11 cellular contexts compared by ENCODE assay signal in the genomic region with DNA sequence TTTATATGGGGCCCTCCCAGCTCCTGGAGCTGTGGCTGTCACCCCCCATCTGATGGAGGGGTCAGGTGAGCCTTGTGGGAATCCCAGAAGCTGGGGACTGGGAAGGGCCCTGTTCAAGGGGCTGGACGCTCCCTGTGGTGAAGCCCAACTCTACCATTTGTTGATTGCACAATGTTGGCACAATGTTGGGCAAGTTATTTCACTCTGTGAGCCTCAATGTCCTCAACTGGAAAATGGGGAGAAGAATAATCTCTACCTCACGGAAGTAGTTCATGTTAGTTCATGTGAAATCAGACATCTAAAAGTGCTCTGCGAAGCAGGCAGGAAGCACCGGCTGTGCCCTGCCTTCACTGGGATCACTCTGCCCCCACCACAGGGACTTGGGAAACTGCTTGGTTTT. TPM values are rescaled to one million over a fixed set of nuclear protein-coding genes. Genes with fewer than 3 reads are reported as not detected.
DNase-seq lines count a peak whose midpoint lies in the region; ATAC-seq, FAIRE-seq and TF ChIP-seq lines count a peak whose summit lies in the region.
"Had no signal": no experiment of that assay in that cellular context is flagged by ENCODE, and none has a peak within 500 bp of the region (broad histone marks: within the 10 kb centered on the region; RNA-seq: fewer than 3 reads in every experiment).

No MANE protein-coding gene starts in this region.

- H4K20me1 ChIP-seq in K562 (replicated peaks; ENCODE audit: control insufficient read depth, insufficient read depth, low read length), result peaks cover 27% of the 10 kb centered on the region

- no peaks in the 10 kb centered on the region for H3K9me1 ChIP-seq in K562 (ENCODE audit: control insufficient read depth, insufficient read depth, low read length)

- peak overlapping the region; percentile 11 for H3K27ac Mint-ChIP-seq in stimulated activated naive CD8-positive, alpha-beta T cell treated with anti-CD3 and anti-CD28 coated beads, Interleukin-15, Interleukin-2, amounts not matched to agents 100 ng/mL and 50 ng/mL, for 24 hours
- H3K27ac Mint-ChIP-seq in nephron, result peak overlapping the region in 1 of 3 experiments; percentile 41

- no peak overlapping the region for H3K4me3 ChIP-seq in K562

- POLR2A ChIA-PET in K562 (lab: Yijun Ruan, JAX), result interaction anchor here (0.6 kb wide), 1 partner anchor 509 kb away, joined by 3 read pairs; no protein-coding TSS in a partner anchor

- in situ Hi-C loops in K562 (cut with MboI), result no loop called here
- in situ Hi-C loops in GM13977 (cut with MboI; ENCODE audit: low pct_unique_long_range_greater_than_20kb, low sequenced_read_pairs, unreplicated experiment), result no loop called here

- DNase-seq in stimulated activated naive CD8-positive, alpha-beta T cell treated with anti-CD3 and anti-CD28 coated beads, Interleukin-15, Interleukin-2, amounts not matched to agents 100 U/mL and 50 U/mL, for 24 hours, result no peak
- no peak for DNase-seq in K562 (ENCODE audit: extremely low read depth in 1 of 4, low spot score in 3 of 4)
- DNase-seq in GM13977 (ENCODE audit: low spot score), result no peak
- DNase-seq in NCI-H510A treated with DMSO at 0.1 percent for 48 hours (lab: John Stamatoyannopoulos, UW), result no peak
- DNase-seq in NCI-H2107 treated with DMSO at 0.1 percent for 48 hours (lab: John Stamatoyannopoulos, UW; ENCODE audit: unreplicated experiment), result no peak
- no peak for DNase-seq in SW 1271 (lab: John Stamatoyannopoulos, UW)
- DNase-seq: NCI-H1436 treated with DMSO at 0.1 percent for 48 hours had no signal

- CTCF ChIA-PET in K562 (lab: Yijun Ruan, JAX; ENCODE audit: low intra/inter-chr PET ratio), result no interaction called here

- no peaks in the 10 kb centered on the region for H3K27me3 Mint-ChIP-seq in stimulated activated naive CD8-positive, alpha-beta T cell treated with anti-CD3 and anti-CD28 coated beads, Interleukin-15, Interleukin-2, amounts not matched to agents 100 ng/mL and 50 ng/mL, for 24 hours
- H3K27me3 Mint-ChIP-seq in nephron (ENCODE audit: low read depth), result peaks cover 7% of the 10 kb centered on the region

- H3K9ac ChIP-seq in K562 (ENCODE audit: insufficient read depth in 1 of 2, low read depth in 2 of 2, low read length in 2 of 2), result peak overlapping the region in 1 of 2 experiments; percentile 82; a peak in 1 of 4 replicates

- intact Hi-C loops in K562 (cut with micrococcal nuclease), result no loop called here

- FAIRE-seq in K562 (lab: Jason Lieb, UNC), result no peak

- H3K9me3 ChIP-seq in K562 (replicated peaks; ENCODE audit: control insufficient read depth, insufficient read depth, low read depth, low read length), result no peaks in the 10 kb centered on the region
- H3K9me3 ChIP-seq: thoracic aorta had no signal

- no peak for TF ChIP-seq POLR2A in K562 (conservative IDR thresholded peaks at IDR 0.05)

- H3K36me3 ChIP-seq in K562 (ENCODE audit: control insufficient read depth, insufficient read depth, low read length), result no peaks in the 10 kb centered on the region
- H3K36me3 ChIP-seq: thoracic aorta had no signal

- TF ChIP-seq RAD21 in K562 (CRISPR knock-in tag; conservative IDR thresholded peaks at IDR 0.05 in 1 of 2, IDR thresholded peaks at IDR 0.05 in 1 of 2), result no peak

- no peaks in the 10 kb centered on the region for H3K36me3 Mint-ChIP-seq in stimulated activated naive CD8-positive, alpha-beta T cell treated with anti-CD3 and anti-CD28 coated beads, Interleukin-15, Interleukin-2, amounts not matched to agents 100 ng/mL and 50 ng/mL, for 24 hours (ENCODE audit: low read depth)
- H3K36me3 Mint-ChIP-seq in nephron (ENCODE audit: low read depth), result peaks cover 4% of the 10 kb centered on the region

- WGBS in K562 (ENCODE audit: insufficient coverage, low coverage, missing lambda C conversion rate), result 52% methylated on average over 4 of the region's 4 CpGs

- H3K4me1 Mint-ChIP-seq in stimulated activated naive CD8-positive, alpha-beta T cell treated with anti-CD3 and anti-CD28 coated beads, Interleukin-15, Interleukin-2, amounts not matched to agents 100 ng/mL and 50 ng/mL, for 24 hours (ENCODE audit: low read depth), result peaks cover 25% of the 10 kb centered on the region
- peaks cover 43% of the 10 kb centered on the region for H3K4me1 Mint-ChIP-seq in nephron

- BruUV-seq in K562 (replicated peaks; lab: Mats Ljungman, UMichigan), result no TSS peak

- H3K27me3 ChIP-seq in K562 (ENCODE audit: control insufficient read depth in 2 of 2, insufficient read depth in 2 of 2, low read length in 2 of 2), result no peaks in the 10 kb centered on the region

- H3K4me2 ChIP-seq in K562 (ENCODE audit: insufficient read depth, low read length), result peak overlapping the region; percentile 58; the same call in 1 of the 2 replicates

- no peaks in the 10 kb centered on the region for H3K9me3 Mint-ChIP-seq in stimulated activated naive CD8-positive, alpha-beta T cell treated with anti-CD3 and anti-CD28 coated beads, Interleukin-15, Interleukin-2, amounts not matched to agents 100 ng/mL and 50 ng/mL, for 24 hours
- H3K9me3 Mint-ChIP-seq in nephron, result no peaks in the 10 kb centered on the region
- H3K9me3 Mint-ChIP-seq: activated CD4-positive, alpha-beta memory T cell treated with anti-CD3 and anti-CD28 coated beads, Interleukin-2, amount 10 ng/mL, durations not matched to agents 7 days and 5 days had no signal

- TF ChIP-seq CTCF in K562 (IDR thresholded peaks at IDR 0.05 in 2 of 3, conservative IDR thresholded peaks at IDR 0.05 in 1 of 3; ENCODE audit: insufficient read depth in 2 of 3, low read depth in 1 of 3, low read length in 3 of 3) (no peak), nephron (IDR thresholded peaks at IDR 0.05; ENCODE audit: unreplicated experiment in 3 of 3) (no peak), GM13977 (IDR thresholded peaks at IDR 0.05; ENCODE audit: extremely low read depth, insufficient read depth, missing control alignments) (no peak)

- H3K4me3 Mint-ChIP-seq in stimulated activated naive CD8-positive, alpha-beta T cell treated with anti-CD3 and anti-CD28 coated beads, Interleukin-15, Interleukin-2, amounts not matched to agents 100 ng/mL and 50 ng/mL, for 24 hours, result no peak overlapping the region
- H3K4me3 Mint-ChIP-seq in nephron, result peak overlapping the region; percentile 64 to 78 (median 72)

- no peak for TF ChIP-seq EP300 in K562 (IDR thresholded peaks at IDR 0.05; ENCODE audit: low read length)

- no peak overlapping the region for H2AFZ ChIP-seq in K562 (ENCODE audit: low read depth, low read length)

- H3K27ac ChIP-seq in K562 (ENCODE audit: extremely low read depth, low read depth, low read length), result peak overlapping the region; percentile 30; the same call in 1 of the 3 replicates
- H3K27ac ChIP-seq: thoracic aorta had no signal

- ATAC-seq in stimulated activated naive CD8-positive, alpha-beta T cell treated with anti-CD3 and anti-CD28 coated beads, Interleukin-15, Interleukin-2, amounts not matched to agents 100 U/mL and 50 U/mL, for 24 hours, result no peak
- no peak for ATAC-seq in K562

- peaks cover 3 to 55% of the 10 kb centered on the region in 2 experiments; a peak in 4 of 5 replicates for H3K4me1 ChIP-seq in K562 (replicated peaks in 1 of 2; ENCODE audit: control insufficient read depth in 2 of 2, insufficient read depth in 2 of 2, low read length in 2 of 2)

- H3K79me2 ChIP-seq in K562 (ENCODE audit: control insufficient read depth, insufficient read depth, low read length), result peaks cover 24% of the 10 kb centered on the region

TF ChIP-seq in K562, 482 proteins besides CTCF, POLR2A, EP300 and RAD21 (continues in another document):
- TF ChIP-seq RBM25 (IDR thresholded peaks at IDR 0.05; ENCODE audit: low read depth, low read length, severe bottlenecking), result peak; percentile 32

RNA-seq across cellular contexts. Expression of gene PRR5, which starts 0.8 kb away (rescaled TPM):
- total RNA-seq in K562 (2011; cell fraction: chromatin; rRNA removed; ENCODE audit: low replicate concordance), result 27.6 and 71.3 TPM in 2 replicates
- 52.4 and 59.9 TPM in 2 replicates for total RNA-seq in K562 (2011; cell fraction: nucleolus; rRNA removed)
- 38.4 and 39.2 TPM in 2 replicates for total RNA-seq in K562 (2011; cell fraction: nucleoplasm; rRNA removed)
- total RNA-seq in K562 (2014; rRNA removed), result 13.3 and 18.4 TPM in 2 replicates
- total RNA-seq in K562 (2014; rRNA removed; fragmentation: Illumina TruSeq; extraction: Trizol), result 3.1 and 4.6 TPM in 2 replicates
- total RNA-seq in K562 (2015; rRNA removed; fragmentation: Illumina TruSeq; extraction: Trizol), result 7.5 and 9.5 TPM in 2 replicates
- total RNA-seq in K562 (2021), result 21.0 and 26.2 TPM in 2 replicates
- polyA plus RNA-seq in K562 (2011; rRNA removed), result 10.1 and 14.5 TPM in 2 replicates
- polyA plus RNA-seq in K562 (2011; cell fraction: cytosol; rRNA removed), result 14.2 and 35.6 TPM in 2 replicates
- 22.8 and 38.7 TPM in 2 replicates for polyA plus RNA-seq in K562 (2011; cell fraction: nucleus; rRNA removed)
- polyA plus RNA-seq in K562 (2012), result 10.9 and 11.6 TPM in 2 replicates
- 6.6 and 9.5 TPM in 2 replicates for polyA plus RNA-seq in K562 (2014; fragmentation: Illumina TruSeq; extraction: Trizol)
- under 1 TPM; 0.13 to 0.49 TPM for polyA plus RNA-seq in K562 (2014; fragmentation: Nextera tagmentation; extraction: Ambion mirVana)
- 18.6 and 20.3 TPM in 2 replicates for polyA plus RNA-seq in K562 (2014; rRNA removed)
- polyA minus RNA-seq in K562 (2011; rRNA and poly(A)+ RNA removed), result 9.7 and 11.6 TPM in 2 replicates
- 14.1 and 21.0 TPM in 2 replicates for polyA minus RNA-seq in K562 (2011; cell fraction: cytosol; rRNA and poly(A)+ RNA removed)
- 22.3 and 30.8 TPM in 2 replicates for polyA minus RNA-seq in K562 (2011; cell fraction: nucleus; rRNA and poly(A)+ RNA removed)

RNA-seq across cellular contexts. Expression of gene ARHGAP8, which starts 51.2 kb away (rescaled TPM):
- total RNA-seq in K562 (2011; cell fraction: chromatin; rRNA removed; ENCODE audit: low replicate concordance), result 8.0 and 13.9 TPM in 2 replicates
- total RNA-seq in K562 (2011; cell fraction: nucleolus; rRNA removed), result 5.8 and 7.1 TPM in 2 replicates
- 7.0 and 9.0 TPM in 2 replicates for total RNA-seq in K562 (2011; cell fraction: nucleoplasm; rRNA removed)
- 0.36 and 0.78 TPM in 2 replicates for total RNA-seq in K562 (2014; rRNA removed)
- 0.26 and 0.62 TPM in 2 replicates for total RNA-seq in K562 (2014; rRNA removed; fragmentation: Illumina TruSeq; extraction: Trizol)
- 0.30 and 0.43 TPM in 2 replicates for total RNA-seq in K562 (2015; rRNA removed; fragmentation: Illumina TruSeq; extraction: Trizol)
- 1.5 and 2.2 TPM in 2 replicates for total RNA-seq in K562 (2021)
- 0.77 and 1.5 TPM in 2 replicates for polyA plus RNA-seq in K562 (2011; rRNA removed)
- polyA plus RNA-seq in K562 (2011; cell fraction: cytosol; rRNA removed), result 1.2 and 1.3 TPM in 2 replicates
- polyA plus RNA-seq in K562 (2011; cell fraction: nucleus; rRNA removed), result 2.4 and 3.8 TPM in 2 replicates
- 0.48 and 1.4 TPM in 2 replicates for polyA plus RNA-seq in K562 (2012)
- polyA plus RNA-seq in K562 (2014; fragmentation: Illumina TruSeq; extraction: Trizol), result 0.74 and 0.75 TPM in 2 replicates
- polyA plus RNA-seq in K562 (2014; fragmentation: Nextera tagmentation; extraction: Ambion mirVana), result under 1 TPM; 0.15 to 0.18 TPM
- polyA plus RNA-seq in K562 (2014; rRNA removed), result 1.1 and 1.5 TPM in 2 replicates
- 0.18 and 0.42 TPM in 2 replicates for polyA minus RNA-seq in K562 (2011; rRNA and poly(A)+ RNA removed)
- not detected in 2 replicates for polyA minus RNA-seq in K562 (2011; cell fraction: cytosol; rRNA and poly(A)+ RNA removed)
- polyA minus RNA-seq in K562 (2011; cell fraction: nucleus; rRNA and poly(A)+ RNA removed), result 0.54 and 1.4 TPM in 2 replicates
